ENCODE assay signal across 14 cellular contexts in genomic region chr2:197576631-197577030, GRCh38.
DNase-seq lines count a peak whose midpoint lies in the region; ATAC-seq and TF ChIP-seq lines count a peak whose summit lies in the region.
"Had no signal": no experiment of that assay in that cellular context is flagged by ENCODE, and none has a peak within 500 bp of the region (broad histone marks: within the 10 kb centered on the region; RNA-seq: fewer than 3 reads in every experiment).

No MANE protein-coding gene starts in this region.

- no TSS peak for BruUV-seq in IMR-90 (replicated peaks; lab: Mats Ljungman, UMichigan)

- H4K20me1 ChIP-seq in IMR-90 (ENCODE audit: insufficient read depth, low read length), result no peaks in the 10 kb centered on the region

- in situ Hi-C loops in IMR-90 (cut with MboI; ENCODE audit: low sequenced_read_pairs), result no loop called here

- no peak for TF ChIP-seq RAD21 in IMR-90 (IDR thresholded peaks at IDR 0.05; ENCODE audit: low read length)

- no peak overlapping the region for H3K4me3 ChIP-seq in IMR-90 (ENCODE audit: insufficient read depth, low read depth, low read length)
- no peak overlapping the region for H3K4me3 ChIP-seq in choroid plexus epithelial cell (ENCODE audit: low read depth, low read length)
- H3K4me3 ChIP-seq in iPS-20b (ENCODE audit: low read length), result no peak overlapping the region
- H3K4me3 ChIP-seq in tibial nerve, result no peak overlapping the region
- H3K4me3 ChIP-seq: ovary had no signal

- H2AFZ ChIP-seq in IMR-90 (replicated peaks; ENCODE audit: low read length, poor library complexity), result no peak overlapping the region

- WGBS in IMR-90 (ENCODE audit: extremely low coverage in 2 of 2, insufficient read length in 1 of 2), 2 experiments, result 42% methylated on average over 2 of the region's 3 CpGs; no CpG with 5 or more reads in 1 of the 2 experiments
- WGBS in tibial nerve, 2 donors, result 14 to 17% methylated on average over 3 of the region's 3 CpGs

- no peak overlapping the region for H3K9ac ChIP-seq in IMR-90 (ENCODE audit: low read depth, low read length)
- peak overlapping the region; percentile 29; the same call in 1 of the 2 replicates for H3K9ac ChIP-seq in iPS-20b (ENCODE audit: low read depth, low read length)

- H3K9me1 ChIP-seq in IMR-90 (ENCODE audit: insufficient read depth, low read length), result peaks cover 7% of the 10 kb centered on the region; the same call in 1 of the 2 replicates

- no peak overlapping the region for H4K8ac ChIP-seq in IMR-90 (ENCODE audit: low read depth in 2 of 2, low read length in 2 of 2)

- H4K91ac ChIP-seq in IMR-90 (ENCODE audit: insufficient read depth, low read depth, low read length), result no peak overlapping the region

- no peak overlapping the region for H3K56ac ChIP-seq in IMR-90 (ENCODE audit: extremely low read depth, insufficient read depth, low read length)

- H3K36me3 ChIP-seq in IMR-90 (ENCODE audit: control insufficient read depth, insufficient read depth, low read length) (peaks cover 4% of the 10 kb centered on the region; the same call in 1 of the 2 replicates), iPS-20b (ENCODE audit: insufficient read depth, low read depth, low read length) (peaks cover 13% of the 10 kb centered on the region; the same call in 1 of the 2 replicates), tibial nerve (peaks cover 0 to 31% (median 0%) of the 10 kb centered on the region in 3 donors)
- H3K36me3 ChIP-seq: ovary had no signal

- peak; percentile 55 for ATAC-seq in IMR-90 (ENCODE audit: low read depth)
- no peak for ATAC-seq in HG03159 (IDR thresholded peaks at IDR 0.05; ENCODE audit: unreplicated experiment)
- ATAC-seq: activated T-helper 17 cell treated with anti-CD3 and anti-CD28 coated beads, Interleukin-2, amount 50 U/mL, for 72 hours had no signal

- intact Hi-C loops in IMR-90 (cut with micrococcal nuclease), result no loop called here

- H2AK5ac ChIP-seq in IMR-90 (ENCODE audit: low read depth, low read length), result no peak overlapping the region

- dilution Hi-C loops in IMR-90 (cut with HindIII; ENCODE audit: low sequenced_read_pairs, unreplicated experiment), result no loop called here

- TF ChIP-seq CTCF in IMR-90 (conservative IDR thresholded peaks at IDR 0.05; ENCODE audit: low read depth, low read length), result no peak
- TF ChIP-seq CTCF in choroid plexus epithelial cell (conservative IDR thresholded peaks at IDR 0.05; ENCODE audit: low read depth, low read length), result no peak
- no peak for TF ChIP-seq CTCF in tibial nerve (IDR thresholded peaks at IDR 0.05)

- DNase-seq in IMR-90 (peak; percentile 40), choroid plexus epithelial cell (ENCODE audit: low read depth) (peak; percentile 96), tibial nerve (ENCODE audit: low spot score in 2 of 2) (peak; percentile 26 to 68), NCI-H146 treated with DMSO at 0.1 percent for 48 hours (lab: John Stamatoyannopoulos, UW; ENCODE audit: unreplicated experiment) (no peak), superior temporal gyrus (ENCODE audit: extremely low spot score) (no peak)
- DNase-seq: activated CD4-positive, alpha-beta T cell treated with anti-CD3 and anti-CD28 coated beads for 48 hours; HCEC 1CT; NCI-H2081 treated with DMSO at 0.1 percent for 48 hours; stimulated activated CD4-positive, alpha-beta T cell treated with anti-CD3 and anti-CD28 coated beads, Interleukin-4, amount 100 ng/mL, for 4 hours; T-helper 1 cell had no signal

- no peak overlapping the region for H4K5ac ChIP-seq in IMR-90 (ENCODE audit: low read depth, low read length)

- no peak overlapping the region for H3K4me2 ChIP-seq in IMR-90 (ENCODE audit: low read depth, low read length)

- H2BK15ac ChIP-seq in IMR-90 (ENCODE audit: low read depth, low read length), result no peak overlapping the region

- H3K18ac ChIP-seq in IMR-90 (ENCODE audit: low read depth, low read length), result no peak overlapping the region

- H2BK20ac ChIP-seq in IMR-90 (ENCODE audit: low read depth, low read length), result no peak overlapping the region

- H2AK9ac ChIP-seq in IMR-90 (replicated peaks; ENCODE audit: low read depth, low read length, poor library complexity), result no peak overlapping the region

- H3K23ac ChIP-seq in IMR-90 (ENCODE audit: low read depth, low read length), result no peak overlapping the region

- peak in 1 of 2 donors; percentile 72 for TF ChIP-seq EP300 in tibial nerve (IDR thresholded peaks at IDR 0.05)

- H3K27me3 ChIP-seq in IMR-90 (ENCODE audit: control insufficient read depth, insufficient read depth, low read length) (no peaks in the 10 kb centered on the region), iPS-20b (ENCODE audit: insufficient read depth, low read length) (no peaks in the 10 kb centered on the region), tibial nerve (no peaks in the 10 kb centered on the region)
- H3K27me3 ChIP-seq: ovary had no signal

- no peak overlapping the region for H2BK120ac ChIP-seq in IMR-90 (ENCODE audit: low read depth, low read length)

- H3K9me3 ChIP-seq in IMR-90 (ENCODE audit: control insufficient read depth, insufficient read depth, low read length) (peaks cover 4% of the 10 kb centered on the region), iPS-20b (ENCODE audit: insufficient read depth, low read depth, low read length) (peaks cover 30% of the 10 kb centered on the region), tibial nerve (peaks cover 0 to 15% (median 0%) of the 10 kb centered on the region in 4 donors)
- H3K9me3 ChIP-seq: ovary had no signal

- CTCF ChIA-PET in IMR-90 (lab: Yijun Ruan, JAX), result no interaction called here

- no peak overlapping the region for H3K4ac ChIP-seq in IMR-90 (ENCODE audit: low read depth, low read length)

- H3K27ac ChIP-seq in IMR-90 (ENCODE audit: insufficient read depth, low read length) (no peak overlapping the region), iPS-20b (ENCODE audit: low read length) (no peak overlapping the region), tibial nerve (peak overlapping the region in 2 of 4 donors; percentile 35 to 39)
- H3K27ac ChIP-seq: ovary had no signal

- peaks cover 7% of the 10 kb centered on the region; the same call in 1 of the 2 replicates for H3K4me1 ChIP-seq in IMR-90 (ENCODE audit: control insufficient read depth, insufficient read depth, low read length)
- H3K4me1 ChIP-seq in iPS-20b (ENCODE audit: insufficient read depth, low read length), result peaks cover 18% of the 10 kb centered on the region; the same call in 1 of the 2 replicates
- peaks cover 0 to 25% (median 6%) of the 10 kb centered on the region in 4 donors for H3K4me1 ChIP-seq in tibial nerve

- no peaks in the 10 kb centered on the region for H3K79me1 ChIP-seq in IMR-90 (ENCODE audit: low read depth in 1 of 2, low read length in 2 of 2)

- no peak overlapping the region for H3K14ac ChIP-seq in IMR-90 (replicated peaks; ENCODE audit: low read depth, low read length)

- TF ChIP-seq POLR2A in IMR-90 (IDR thresholded peaks at IDR 0.05; ENCODE audit: low read depth, low read length) (no peak), tibial nerve (IDR thresholded peaks at IDR 0.05) (no peak)

- H2BK5ac ChIP-seq in IMR-90 (ENCODE audit: low read depth, low read length, poor library complexity, severe bottlenecking), result no peak overlapping the region

- POLR2A ChIA-PET in IMR-90 (lab: Charles Lee; ENCODE audit: unreplicated experiment), result no interaction called here

TF ChIP-seq in IMR-90, 13 proteins besides CTCF, POLR2A, EP300 and RAD21:
- no peak for TF ChIP-seq SMC3 (IDR thresholded peaks at IDR 0.05; ENCODE audit: low read depth, low read length)
- TF ChIP-seq RFX5 (IDR thresholded peaks at IDR 0.05; ENCODE audit: low read depth, low read length), result no peak
- TF ChIP-seq MAZ (IDR thresholded peaks at IDR 0.05; ENCODE audit: borderline replicate concordance, low read depth, low read length), result no peak
- no peak for TF ChIP-seq BHLHE40 (IDR thresholded peaks at IDR 0.05; ENCODE audit: low read depth, low read length)
- no peak for TF ChIP-seq CHD1 (IDR thresholded peaks at IDR 0.05; ENCODE audit: low read depth, low read length)
- no peak for TF ChIP-seq MAFK (IDR thresholded peaks at IDR 0.05; ENCODE audit: low read depth, low read length)
- no peak for TF ChIP-seq ELK1 (IDR thresholded peaks at IDR 0.05; ENCODE audit: borderline replicate concordance, low read depth, low read length)
- TF ChIP-seq FOS (IDR thresholded peaks at IDR 0.05; ENCODE audit: low read depth, low read length), result no peak
- TF ChIP-seq USF2 (IDR thresholded peaks at IDR 0.05; ENCODE audit: low read depth, low read length), result no peak
- TF ChIP-seq NFE2L2 (IDR thresholded peaks at IDR 0.05; ENCODE audit: low read depth, low read length), result no peak
- no peak for TF ChIP-seq CEBPB (IDR thresholded peaks at IDR 0.05; ENCODE audit: low read depth, low read length)

Comparison
In these comparisons a context has a peak if more than half of its experiments do, and no peak if none do; other contexts are left out.
1. DNase-seq: peak in IMR-90 (single experiment), choroid plexus epithelial cell (single experiment) and tibial nerve (2 of 2); none in NCI-H146 treated with DMSO at 0.1 percent for 48 hours (single experiment) and superior temporal gyrus (single experiment).